ENCODE assay signal across 16 cellular contexts in the genomic region with DNA sequence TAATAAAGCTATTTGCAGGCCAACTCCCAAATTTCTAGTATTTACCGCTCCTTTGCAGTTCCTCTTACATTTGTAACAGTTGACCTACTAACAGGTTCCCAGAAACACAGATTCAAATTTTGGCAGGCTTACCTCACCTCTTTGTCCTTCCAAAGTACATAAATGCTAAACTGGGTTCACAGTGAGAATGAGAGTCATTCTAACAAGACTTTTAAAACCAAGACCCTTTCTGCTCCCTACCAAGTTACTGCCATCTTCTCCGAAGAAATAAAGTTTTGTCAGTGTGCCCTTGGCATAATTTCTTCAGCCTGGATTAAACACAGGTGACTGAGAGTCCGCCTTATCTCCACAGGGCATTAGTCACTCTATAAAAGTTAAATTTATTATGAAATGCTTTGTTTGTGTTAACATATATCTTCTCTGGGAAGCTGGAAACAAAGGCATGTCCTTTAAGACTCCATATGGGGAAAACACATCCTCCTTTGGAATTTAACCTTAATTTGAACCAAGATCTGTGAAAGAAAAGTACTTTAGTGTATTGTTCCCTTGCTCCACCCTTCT. TPM values are rescaled to one million over a fixed set of nuclear protein-coding genes. Genes with fewer than 3 reads are reported as not detected.
DNase-seq lines count a peak whose midpoint lies in the region; ATAC-seq and TF ChIP-seq lines count a peak whose summit lies in the region.
"Had no signal": no experiment of that assay in that cellular context is flagged by ENCODE, and none has a peak within 500 bp of the region (broad histone marks: within the 10 kb centered on the region; RNA-seq: fewer than 3 reads in every experiment).

No MANE protein-coding gene starts in this region.

- TF ChIP-seq POLR2A in transverse colon (IDR thresholded peaks at IDR 0.05) = peak; percentile 76

- TF ChIP-seq CTCF in left lung (IDR thresholded peaks at IDR 0.05) (no peak), transverse colon (IDR thresholded peaks at IDR 0.05) (no peak)

- H3K27me3 ChIP-seq in left lung (no peaks in the 10 kb centered on the region), transverse colon (no peaks in the 10 kb centered on the region)
- H3K27me3 ChIP-seq: ascending aorta, BLaER1, MG63 had no signal

- WGBS in transverse colon (ENCODE audit: low coverage in 1 of 2), 2 donors = 21 to 24% methylated on average over 3 of the region's 3 CpGs

- peak; percentile 68 for ATAC-seq in left lung
- no peak for ATAC-seq in GM18907 (IDR thresholded peaks at IDR 0.05; ENCODE audit: unreplicated experiment)

- H3K9me3 ChIP-seq in left lung (no peaks in the 10 kb centered on the region), transverse colon (no peaks in the 10 kb centered on the region)
- H3K9me3 ChIP-seq: ascending aorta, BLaER1, MG63 had no signal

- DNase-seq in HT1080 (ENCODE audit: low read depth) (peak; percentile 22), amniotic epithelial cell (ENCODE audit: low read depth) (peak; percentile 34), left lung (no peak), transverse colon (no peak), NCI-H2029 treated with DMSO at 0.1 percent for 48 hours (lab: John Stamatoyannopoulos, UW) (no peak), DMS114 treated with DMSO at 0.1 percent for 48 hours (lab: John Stamatoyannopoulos, UW; ENCODE audit: unreplicated experiment) (no peak)
- DNase-seq: activated CD8-positive, alpha-beta memory T cell treated with anti-CD3 and anti-CD28 coated beads for 24 hours; DMS79; HCEC 1CT; MG63; NCI-H82 had no signal

- in situ Hi-C loops in transverse colon (cut with MboI; ENCODE audit: low pct_ligation_motif_present in 1 of 4, low pct_unique_long_range_greater_than_20kb in 1 of 4, low sequenced_read_pairs in 3 of 4) = loop anchor here in 2 of 4 donors (10.0 to 25.0 kb wide), 2 partner anchors 305 to 312 kb away; no protein-coding TSS in a partner anchor

- H3K36me3 ChIP-seq in left lung (no peaks in the 10 kb centered on the region), transverse colon (no peaks in the 10 kb centered on the region)
- H3K36me3 ChIP-seq: ascending aorta, BLaER1, MG63 had no signal

- TF ChIP-seq EP300 in transverse colon (IDR thresholded peaks at IDR 0.05; ENCODE audit: low read depth) = no peak

- intact Hi-C loops in left lung (cut with DNase I) = no loop called here
- intact Hi-C loops in transverse colon (cut with DNase I; ENCODE audit: low total_unique reads) = no loop called here

- H3K27ac ChIP-seq in left lung = peak overlapping the region in 1 of 2 donors; percentile 45
- peak overlapping the region; percentile 59 to 81 (median 73) for H3K27ac ChIP-seq in transverse colon
- H3K27ac ChIP-seq: ascending aorta, BLaER1, parathyroid adenoma, SK-N-MC had no signal

- H3K4me1 ChIP-seq in left lung (no peaks in the 10 kb centered on the region), transverse colon (peaks cover 0 to 13% (median 7%) of the 10 kb centered on the region in 4 donors)
- H3K4me1 ChIP-seq: ascending aorta, BLaER1, parathyroid adenoma had no signal

- no peak overlapping the region for H3K4me3 ChIP-seq in left lung
- peak overlapping the region in 3 of 4 donors; percentile 19 to 28 (median 23) for H3K4me3 ChIP-seq in transverse colon
- H3K4me3 ChIP-seq: ascending aorta, BLaER1, MG63, SK-N-MC had no signal

RNA-seq across cellular contexts. Expression of a gene that starts 28.2 kb away (rescaled TPM):
- total RNA-seq in HT1080 (2014; rRNA removed; shearing (Covaris generic)) = 2.7 and 3.2 TPM in 2 replicates
- polyA plus RNA-seq in HT1080 (2015; cell fraction: cytosol; rRNA removed) = 2.9 and 5.9 TPM in 2 replicates
- polyA plus RNA-seq in HT1080 (2015; cell fraction: nucleus; rRNA removed) = 2.8 and 5.5 TPM in 2 replicates
- 10 to 100 TPM; 30.2 to 33.6 TPM for total RNA-seq in left lung
- total RNA-seq in transverse colon = 100 to 1,000 TPM in 1 of 4 donors, 10 to 100 TPM in 3; 53.2 to 157 (median 71.4) TPM
- total RNA-seq: ascending aorta had no signal

RNA-seq across cellular contexts. Expression of a gene that starts 28.5 kb away (rescaled TPM):
- total RNA-seq in HT1080 (2014; rRNA removed; shearing (Covaris generic)) = not detected in 2 replicates
- polyA plus RNA-seq in HT1080 (2015; cell fraction: cytosol; rRNA removed) = not detected in 2 replicates
- polyA plus RNA-seq in HT1080 (2015; cell fraction: nucleus; rRNA removed) = 0.42 TPM in 1 of 2 replicates, not detected in the other
- total RNA-seq in left lung (1 to 10 TPM; 3.2 to 7.1 TPM), transverse colon (10 to 100 TPM in 1 of 4 donors, 1 to 10 TPM in 3; 1.5 to 12.5 (median 4.9) TPM)
- total RNA-seq: ascending aorta had no signal

Comparison
In these comparisons a context has a peak if more than half of its experiments do, and no peak if none do; other contexts are left out.
1. DNase-seq: peak in HT1080 (single experiment) and amniotic epithelial cell (single experiment); none in left lung (0 of 2), transverse colon (single experiment), NCI-H2029 treated with DMSO at 0.1 percent for 48 hours (single experiment) and DMS114 treated with DMSO at 0.1 percent for 48 hours (single experiment).
2. H3K4me3 ChIP-seq: peak in transverse colon (3 of 4); none in left lung (0 of 2).